16 cellular contexts compared by ENCODE assay signal in the genomic region with DNA sequence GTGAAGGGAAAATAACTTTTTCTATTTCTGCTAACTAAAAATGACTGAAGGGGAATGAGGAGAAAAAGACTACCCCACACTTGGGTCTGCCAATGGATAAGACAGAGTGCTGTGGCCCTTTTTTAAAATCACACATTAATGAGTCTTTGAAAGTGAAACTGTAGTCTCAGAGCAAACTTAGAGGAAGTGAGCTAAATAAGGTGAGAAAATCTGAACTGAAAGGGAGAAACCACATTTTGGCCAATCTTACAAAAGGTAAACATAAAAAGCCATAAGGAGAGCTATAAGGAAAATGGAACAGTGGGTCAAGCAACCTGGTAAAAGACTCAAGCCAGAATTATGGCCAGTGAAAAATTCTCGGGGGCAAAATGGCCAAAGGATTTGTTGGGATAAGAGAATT.
A peak's percentile ranks its signal among the peaks of the same experiment; 100 is the strongest.
DNase-seq lines count a peak whose midpoint lies in the region; ATAC-seq and TF ChIP-seq lines count a peak whose summit lies in the region.
"Had no signal": no experiment of that assay in that cellular context is flagged by ENCODE, and none has a peak within 500 bp of the region (broad histone marks: within the 10 kb centered on the region; RNA-seq: fewer than 3 reads in every experiment).

No MANE protein-coding gene starts in this region.

- H3K4me1 ChIP-seq in A673 (ENCODE audit: insufficient read depth, low read length, poor library complexity, severe bottlenecking): no peaks in the 10 kb centered on the region
- H3K4me1 ChIP-seq in CD4-positive, alpha-beta memory T cell (ENCODE audit: insufficient read depth, low read length): no peaks in the 10 kb centered on the region
- H3K4me1 ChIP-seq: adrenal gland, right atrium auricular region, thyroid gland had no signal

- H3K27me3 ChIP-seq in A673 (replicated peaks; ENCODE audit: insufficient read depth, low read depth, low read length, poor library complexity): no peaks in the 10 kb centered on the region
- H3K27me3 ChIP-seq in CD4-positive, alpha-beta memory T cell (ENCODE audit: insufficient read depth, low read length): no peaks in the 10 kb centered on the region
- H3K27me3 ChIP-seq: adrenal gland, right atrium auricular region, thyroid gland had no signal

- peaks cover 0 to 6% (median 2%) of the 10 kb centered on the region in 8 donors for H3K9me3 Mint-ChIP-seq in CD4-positive, alpha-beta memory T cell

- BruUV-seq in A673 (replicated peaks; lab: Mats Ljungman, UMichigan): no TSS peak

- intact Hi-C loops in A673 (cut with micrococcal nuclease; ENCODE audit: unreplicated experiment): no loop called here
- intact Hi-C loops in CD4-positive, alpha-beta memory T cell (cut with micrococcal nuclease): no loop called here

- CTCF ChIA-PET in A673 (lab: Charles Lee): no interaction called here
- CTCF ChIA-PET in CD4-positive, alpha-beta memory T cell (lab: Charles Lee; ENCODE audit: partially characterized antibody): no interaction called here

- no peaks in the 10 kb centered on the region for H3K27me3 Mint-ChIP-seq in CD4-positive, alpha-beta memory T cell

- H3K36me3 Mint-ChIP-seq in CD4-positive, alpha-beta memory T cell: no peaks in the 10 kb centered on the region

- H3K36me3 ChIP-seq in A673 (ENCODE audit: insufficient read depth, low read length, poor library complexity, severe bottlenecking): no peaks in the 10 kb centered on the region
- no peaks in the 10 kb centered on the region for H3K36me3 ChIP-seq in CD4-positive, alpha-beta memory T cell (ENCODE audit: insufficient read depth, low read length)
- H3K36me3 ChIP-seq: adrenal gland, right atrium auricular region, thyroid gland had no signal

- TF ChIP-seq CTCF in GM12864 (IDR thresholded peaks at IDR 0.05; ENCODE audit: low read depth, low read length, missing control alignments) (no peak), A673 (conservative IDR thresholded peaks at IDR 0.05; ENCODE audit: low read depth, low read length) (no peak)

- DNase-seq in GM12864 (ENCODE audit: low read depth): peak; percentile 2
- no peak for DNase-seq in A673 (ENCODE audit: low spot score)
- DNase-seq in CD4-positive, alpha-beta memory T cell: no peak
- no peak for DNase-seq in NCI-H1436 treated with DMSO at 0.1 percent for 48 hours (lab: John Stamatoyannopoulos, UW)
- DNase-seq: ACHN, adrenal gland, NCI-H526, Right ventricle myocardium superior, thyroid gland had no signal

- H3K4me3 ChIP-seq in GM12864 (ENCODE audit: low read depth, low read length): no peak overlapping the region
- H3K4me3 ChIP-seq in A673 (ENCODE audit: low read depth, low read length, poor library complexity, severe bottlenecking): no peak overlapping the region
- H3K4me3 ChIP-seq in CD4-positive, alpha-beta memory T cell (ENCODE audit: low read length in 2 of 2): no peak overlapping the region
- H3K4me3 ChIP-seq: adrenal gland, coronary artery, right atrium auricular region, thyroid gland had no signal

- H3K9me3 ChIP-seq in A673 (ENCODE audit: low read depth, low read length, poor library complexity, severe bottlenecking): no peaks in the 10 kb centered on the region
- H3K9me3 ChIP-seq in CD4-positive, alpha-beta memory T cell (ENCODE audit: control insufficient read depth in 1 of 2, low read length in 2 of 2): no peaks in the 10 kb centered on the region
- H3K9me3 ChIP-seq: adrenal gland, right atrium auricular region, thyroid gland had no signal

- ATAC-seq in GM19395 (IDR thresholded peaks at IDR 0.05; ENCODE audit: unreplicated experiment) (peak; percentile 95), HG02642 (IDR thresholded peaks at IDR 0.05; ENCODE audit: poor library complexity, unreplicated experiment) (peak; percentile 88), HG03342 (IDR thresholded peaks at IDR 0.05; ENCODE audit: unreplicated experiment) (peak; percentile 94), HG02840 (IDR thresholded peaks at IDR 0.05; ENCODE audit: low FRiP score, unreplicated experiment) (no peak)

- H3K27ac ChIP-seq in A673 (ENCODE audit: low read depth, low read length, poor library complexity, severe bottlenecking): no peak overlapping the region
- no peak overlapping the region for H3K27ac ChIP-seq in CD4-positive, alpha-beta memory T cell (ENCODE audit: low read depth, low read length)
- H3K27ac ChIP-seq: adrenal gland, coronary artery, HL-60, right atrium auricular region, thyroid gland had no signal

- no peak overlapping the region for H3K27ac Mint-ChIP-seq in CD4-positive, alpha-beta memory T cell

- H3K4me1 Mint-ChIP-seq in CD4-positive, alpha-beta memory T cell: no peaks in the 10 kb centered on the region

- H3K4me3 Mint-ChIP-seq in CD4-positive, alpha-beta memory T cell: no peak overlapping the region

- POLR2A ChIA-PET in A673 (lab: Charles Lee; ENCODE audit: low non-redundant PET): no interaction called here
- POLR2A ChIA-PET in CD4-positive, alpha-beta memory T cell (lab: Charles Lee; ENCODE audit: partially characterized antibody): no interaction called here
